In the genomic region with DNA sequence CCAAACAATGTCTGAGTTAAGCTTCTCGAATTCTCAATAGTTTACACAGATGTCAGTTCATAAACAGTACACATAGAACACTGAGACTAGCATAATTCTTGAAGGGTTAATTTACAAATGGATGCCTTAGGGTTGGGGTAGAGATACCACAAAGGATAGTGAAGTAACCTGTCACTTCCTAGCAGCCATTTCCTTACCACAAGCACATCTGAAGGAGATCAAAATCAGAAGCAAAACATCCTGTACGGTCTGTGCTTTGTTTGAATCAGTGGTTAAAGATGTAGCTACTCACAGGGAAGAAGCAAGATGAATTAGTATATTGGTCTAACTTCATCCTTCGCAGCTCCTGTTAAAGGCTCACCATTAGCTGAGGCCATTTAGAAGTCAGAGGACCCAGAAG, we compare ENCODE assay signal across 30 cellular contexts.
DNase-seq lines count a peak whose midpoint lies in the region; ATAC-seq, FAIRE-seq and TF ChIP-seq lines count a peak whose summit lies in the region.
"Had no signal": no experiment of that assay in that cellular context is flagged by ENCODE, and none has a peak within 500 bp of the region (broad histone marks: within the 10 kb centered on the region; RNA-seq: fewer than 3 reads in every experiment).

No MANE protein-coding gene starts in this region.

- H3K4me2 ChIP-seq in astrocyte (ENCODE audit: low read length), result no peak overlapping the region
- H3K4me2 ChIP-seq: KMS-11 had no signal

- intact Hi-C loops in activated CD8-positive, alpha-beta T cell treated with anti-CD3 and anti-CD28 coated beads for 36 hours (cut with micrococcal nuclease), result no loop called here
- intact Hi-C loops in Caco-2 (cut with micrococcal nuclease; ENCODE audit: unreplicated experiment), result no loop called here

- H3K36me3 Mint-ChIP-seq in activated CD8-positive, alpha-beta T cell treated with anti-CD3 and anti-CD28 coated beads, Interleukin-2, amount 10 ng/mL, durations not matched to agents 7 days and 5 days (ENCODE audit: low read depth), result no peaks in the 10 kb centered on the region
- H3K36me3 Mint-ChIP-seq in activated CD8-positive, alpha-beta T cell treated with anti-CD3 and anti-CD28 coated beads for 36 hours (ENCODE audit: low read depth), result no peaks in the 10 kb centered on the region
- H3K36me3 Mint-ChIP-seq in astrocyte (ENCODE audit: low read depth, unreplicated experiment) (peaks cover 2% of the 10 kb centered on the region), type B pancreatic cell (no peaks in the 10 kb centered on the region), Caco-2 (ENCODE audit: insufficient read depth, unreplicated experiment) (peaks cover 2% of the 10 kb centered on the region)
- H3K36me3 Mint-ChIP-seq: activated CD4-positive, alpha-beta memory T cell treated with anti-CD3 and anti-CD28 coated beads for 36 hours; memory B cell had no signal

- TF ChIP-seq CTCF in activated CD8-positive, alpha-beta T cell treated with anti-CD3 and anti-CD28 coated beads for 36 hours (IDR thresholded peaks at IDR 0.05), result no peak
- TF ChIP-seq CTCF in astrocyte (IDR thresholded peaks at IDR 0.05; ENCODE audit: insufficient read depth, low read depth, low read length) (no peak), type B pancreatic cell (conservative IDR thresholded peaks at IDR 0.05) (no peak), Caco-2 (IDR thresholded peaks at IDR 0.05; ENCODE audit: insufficient read depth in 1 of 2, low read depth in 1 of 2, low read length in 1 of 2, severe bottlenecking in 1 of 2, unreplicated experiment in 1 of 2) (no peak)

- H3K9me3 ChIP-seq in astrocyte (ENCODE audit: insufficient read depth, low read depth, low read length), result no peaks in the 10 kb centered on the region
- no peaks in the 10 kb centered on the region for H3K9me3 ChIP-seq in Caco-2
- H3K9me3 ChIP-seq: Peyer's patch had no signal

- H3K4me3 ChIP-seq in astrocyte (ENCODE audit: insufficient read depth, low read depth, low read length) (no peak overlapping the region), skeletal muscle cell (ENCODE audit: low read depth, low read length) (no peak overlapping the region), Caco-2 (ENCODE audit: low read depth, low read length) (no peak overlapping the region)
- H3K4me3 ChIP-seq: cardiac muscle cell, Peyer's patch had no signal

- ATAC-seq in activated CD8-positive, alpha-beta T cell treated with anti-CD3 and anti-CD28 coated beads, Interleukin-2, amount 10 ng/mL, durations not matched to agents 7 days and 5 days, result peak; percentile 53
- ATAC-seq in activated CD8-positive, alpha-beta T cell treated with anti-CD3 and anti-CD28 coated beads for 36 hours, result no peak

- H3K9ac ChIP-seq in astrocyte (ENCODE audit: low read length), result no peak overlapping the region
- H3K9ac ChIP-seq: KMS-11 had no signal

- H3K4me1 Mint-ChIP-seq in activated CD8-positive, alpha-beta T cell treated with anti-CD3 and anti-CD28 coated beads, Interleukin-2, amount 10 ng/mL, durations not matched to agents 7 days and 5 days (ENCODE audit: low read depth), result peaks cover 5% of the 10 kb centered on the region
- H3K4me1 Mint-ChIP-seq in activated CD8-positive, alpha-beta T cell treated with anti-CD3 and anti-CD28 coated beads for 36 hours (ENCODE audit: low read depth), result no peaks in the 10 kb centered on the region
- peaks cover 7% of the 10 kb centered on the region for H3K4me1 Mint-ChIP-seq in astrocyte (ENCODE audit: low read depth, unreplicated experiment)
- no peaks in the 10 kb centered on the region for H3K4me1 Mint-ChIP-seq in type B pancreatic cell (ENCODE audit: unreplicated experiment)
- H3K4me1 Mint-ChIP-seq in Caco-2 (ENCODE audit: low read depth, unreplicated experiment), result no peaks in the 10 kb centered on the region
- H3K4me1 Mint-ChIP-seq: immature natural killer cell, memory B cell, nephron progenitor cell had no signal

- no peaks in the 10 kb centered on the region for H3K36me3 ChIP-seq in astrocyte (ENCODE audit: insufficient read depth, low read length)
- no peaks in the 10 kb centered on the region for H3K36me3 ChIP-seq in Caco-2 (ENCODE audit: control insufficient read depth, insufficient read depth, low read length)
- H3K36me3 ChIP-seq: cardiac muscle cell, Peyer's patch had no signal

- H3K27me3 ChIP-seq in astrocyte (ENCODE audit: insufficient read depth, low read length) (no peaks in the 10 kb centered on the region), Caco-2 (replicated peaks; ENCODE audit: control insufficient read depth, insufficient read depth, low read length) (no peaks in the 10 kb centered on the region)
- H3K27me3 ChIP-seq: cardiac muscle cell, Peyer's patch had no signal

- no peak overlapping the region for H2AFZ ChIP-seq in astrocyte (ENCODE audit: low read depth, low read length)

- no peak overlapping the region for H3K27ac ChIP-seq in astrocyte (ENCODE audit: low read depth, low read length)
- H3K27ac ChIP-seq: cardiac muscle cell, KMS-11, Peyer's patch had no signal

- POLR2A ChIA-PET in activated CD8-positive, alpha-beta T cell treated with anti-CD3 and anti-CD28 coated beads, Interleukin-2, amount 10 ng/mL, durations not matched to agents 7 days and 5 days (lab: Charles Lee), result no interaction called here
- POLR2A ChIA-PET in activated CD8-positive, alpha-beta T cell treated with anti-CD3 and anti-CD28 coated beads for 36 hours (lab: Charles Lee), result no interaction called here
- POLR2A ChIA-PET in Caco-2 (lab: Charles Lee), result no interaction called here

- CTCF ChIA-PET in activated CD8-positive, alpha-beta T cell treated with anti-CD3 and anti-CD28 coated beads, Interleukin-2, amount 10 ng/mL, durations not matched to agents 7 days and 5 days (lab: Charles Lee), result no interaction called here
- CTCF ChIA-PET in activated CD8-positive, alpha-beta T cell treated with anti-CD3 and anti-CD28 coated beads for 36 hours (lab: Charles Lee), result no interaction called here
- CTCF ChIA-PET in Caco-2 (lab: Charles Lee), result no interaction called here

- peaks cover 16% of the 10 kb centered on the region for H3K9me3 Mint-ChIP-seq in activated CD8-positive, alpha-beta T cell treated with anti-CD3 and anti-CD28 coated beads, Interleukin-2, amount 10 ng/mL, durations not matched to agents 7 days and 5 days (ENCODE audit: insufficient read depth)
- peaks cover 16% of the 10 kb centered on the region for H3K9me3 Mint-ChIP-seq in activated CD8-positive, alpha-beta T cell treated with anti-CD3 and anti-CD28 coated beads for 36 hours
- H3K9me3 Mint-ChIP-seq in astrocyte (ENCODE audit: unreplicated experiment), result peaks cover 7% of the 10 kb centered on the region
- H3K9me3 Mint-ChIP-seq in type B pancreatic cell, result peaks cover 7% of the 10 kb centered on the region
- H3K9me3 Mint-ChIP-seq in Caco-2 (ENCODE audit: unreplicated experiment), result peaks cover 4% of the 10 kb centered on the region

- no peaks in the 10 kb centered on the region for H3K4me1 ChIP-seq in astrocyte (ENCODE audit: insufficient read depth, low read length)
- no peaks in the 10 kb centered on the region for H3K4me1 ChIP-seq in Caco-2
- H3K4me1 ChIP-seq: Peyer's patch had no signal

- H4K20me1 ChIP-seq in astrocyte (ENCODE audit: insufficient read depth, low read length), result no peaks in the 10 kb centered on the region

- no peak overlapping the region for H3K27ac Mint-ChIP-seq in activated CD8-positive, alpha-beta T cell treated with anti-CD3 and anti-CD28 coated beads, Interleukin-2, amount 10 ng/mL, durations not matched to agents 7 days and 5 days
- H3K27ac Mint-ChIP-seq in activated CD8-positive, alpha-beta T cell treated with anti-CD3 and anti-CD28 coated beads for 36 hours, result no peak overlapping the region
- H3K27ac Mint-ChIP-seq in astrocyte (ENCODE audit: unreplicated experiment) (no peak overlapping the region), type B pancreatic cell (no peak overlapping the region), Caco-2 (ENCODE audit: unreplicated experiment) (no peak overlapping the region)
- H3K27ac Mint-ChIP-seq: activated CD4-positive, alpha-beta memory T cell treated with anti-CD3 and anti-CD28 coated beads for 36 hours; CD4-positive, alpha-beta T cell; immature natural killer cell; memory B cell; nephron progenitor cell had no signal

- H3K4me3 Mint-ChIP-seq in activated CD8-positive, alpha-beta T cell treated with anti-CD3 and anti-CD28 coated beads, Interleukin-2, amount 10 ng/mL, durations not matched to agents 7 days and 5 days, result no peak overlapping the region
- no peak overlapping the region for H3K4me3 Mint-ChIP-seq in activated CD8-positive, alpha-beta T cell treated with anti-CD3 and anti-CD28 coated beads for 36 hours
- H3K4me3 Mint-ChIP-seq in astrocyte (ENCODE audit: unreplicated experiment), result no peak overlapping the region
- no peak overlapping the region for H3K4me3 Mint-ChIP-seq in type B pancreatic cell
- no peak overlapping the region for H3K4me3 Mint-ChIP-seq in Caco-2 (ENCODE audit: unreplicated experiment)
- H3K4me3 Mint-ChIP-seq: activated CD4-positive, alpha-beta memory T cell treated with anti-CD3 and anti-CD28 coated beads for 36 hours; CD4-positive, alpha-beta T cell; immature natural killer cell; memory B cell; nephron progenitor cell had no signal

- H3K79me2 ChIP-seq in astrocyte (ENCODE audit: insufficient read depth, low read length), result no peaks in the 10 kb centered on the region

- H3K27me3 Mint-ChIP-seq in activated CD8-positive, alpha-beta T cell treated with anti-CD3 and anti-CD28 coated beads, Interleukin-2, amount 10 ng/mL, durations not matched to agents 7 days and 5 days (ENCODE audit: low read depth), result no peaks in the 10 kb centered on the region
- H3K27me3 Mint-ChIP-seq in activated CD8-positive, alpha-beta T cell treated with anti-CD3 and anti-CD28 coated beads for 36 hours, result no peaks in the 10 kb centered on the region
- H3K27me3 Mint-ChIP-seq in astrocyte (ENCODE audit: low read depth, unreplicated experiment) (no peaks in the 10 kb centered on the region), type B pancreatic cell (no peaks in the 10 kb centered on the region), Caco-2 (ENCODE audit: insufficient read depth, unreplicated experiment) (no peaks in the 10 kb centered on the region)
- H3K27me3 Mint-ChIP-seq: activated CD4-positive, alpha-beta memory T cell treated with anti-CD3 and anti-CD28 coated beads for 36 hours; CD4-positive, alpha-beta T cell; memory B cell had no signal

- no TSS peak for BruUV-seq in Caco-2 (replicated peaks; lab: Mats Ljungman, UMichigan)

- FAIRE-seq in astrocyte (lab: Jason Lieb, UNC), result peak; percentile 83
- FAIRE-seq: A204.1 had no signal

- no peak for DNase-seq in activated CD8-positive, alpha-beta T cell treated with anti-CD3 and anti-CD28 coated beads, Interleukin-2, amount 10 ng/mL, durations not matched to agents 7 days and 5 days
- no peak for DNase-seq in activated CD8-positive, alpha-beta T cell treated with anti-CD3 and anti-CD28 coated beads for 36 hours
- DNase-seq in HT1080 (ENCODE audit: low read depth), result peak; percentile 26
- DNase-seq in astrocyte (ENCODE audit: low read depth), result peak; percentile 55
- peak; percentile 11 for DNase-seq in skeletal muscle cell (ENCODE audit: low read depth)
- no peak for DNase-seq in type B pancreatic cell (ENCODE audit: extremely low spot score, unreplicated experiment)
- DNase-seq in Caco-2, result no peak
- no peak for DNase-seq in stimulated activated CD4-positive, alpha-beta T cell treated with anti-CD3 and anti-CD28 coated beads, Interleukin-2, amount 100 ng/mL, for 48 hours
- DNase-seq: activated CD4-positive, alpha-beta memory T cell treated with anti-CD3 and anti-CD28 coated beads for 36 hours; activated CD4-positive, alpha-beta T cell treated with anti-CD3 and anti-CD28 coated beads for 1 hour; activated CD8-positive, alpha-beta memory T cell treated with anti-CD3 and anti-CD28 coated beads, Interleukin-2, amount 50 U/mL, for 48 hours; activated naive CD4-positive, alpha-beta T cell treated with anti-CD3 and anti-CD28 coated beads, Interleukin-2, amount 50 U/mL, for 16 hours; CD4-positive, alpha-beta T cell; hypothalamus; immature natural killer cell; MV-4-11; NCI-H1436; NCI-H2081; NCI-H226; NCI-H69; nephron progenitor cell; Peyer's patch; SHP77 treated with DMSO at 0.1 percent for 48 hours; stimulated activated CD4-positive, alpha-beta T cell treated with anti-CD3 and anti-CD28 coated beads, Interleukin-15, amount 100 ng/mL, for 24 hours; stimulated activated naive CD4-positive, alpha-beta T cell; SW 1271 had no signal

Comparison
In these comparisons a context has a peak if more than half of its experiments do, and no peak if none do; other contexts are left out.
1. DNase-seq: peak in HT1080 (single experiment), astrocyte (single experiment) and skeletal muscle cell (single experiment); none in activated CD8-positive, alpha-beta T cell treated with anti-CD3 and anti-CD28 coated beads, Interleukin-2, amount 10 ng/mL, durations not matched to agents 7 days and 5 days (single experiment), activated CD8-positive, alpha-beta T cell treated with anti-CD3 and anti-CD28 coated beads for 36 hours (single experiment), type B pancreatic cell (single experiment), Caco-2 (0 of 2) and stimulated activated CD4-positive, alpha-beta T cell treated with anti-CD3 and anti-CD28 coated beads, Interleukin-2, amount 100 ng/mL, for 48 hours (0 of 2).